In the genomic region with DNA sequence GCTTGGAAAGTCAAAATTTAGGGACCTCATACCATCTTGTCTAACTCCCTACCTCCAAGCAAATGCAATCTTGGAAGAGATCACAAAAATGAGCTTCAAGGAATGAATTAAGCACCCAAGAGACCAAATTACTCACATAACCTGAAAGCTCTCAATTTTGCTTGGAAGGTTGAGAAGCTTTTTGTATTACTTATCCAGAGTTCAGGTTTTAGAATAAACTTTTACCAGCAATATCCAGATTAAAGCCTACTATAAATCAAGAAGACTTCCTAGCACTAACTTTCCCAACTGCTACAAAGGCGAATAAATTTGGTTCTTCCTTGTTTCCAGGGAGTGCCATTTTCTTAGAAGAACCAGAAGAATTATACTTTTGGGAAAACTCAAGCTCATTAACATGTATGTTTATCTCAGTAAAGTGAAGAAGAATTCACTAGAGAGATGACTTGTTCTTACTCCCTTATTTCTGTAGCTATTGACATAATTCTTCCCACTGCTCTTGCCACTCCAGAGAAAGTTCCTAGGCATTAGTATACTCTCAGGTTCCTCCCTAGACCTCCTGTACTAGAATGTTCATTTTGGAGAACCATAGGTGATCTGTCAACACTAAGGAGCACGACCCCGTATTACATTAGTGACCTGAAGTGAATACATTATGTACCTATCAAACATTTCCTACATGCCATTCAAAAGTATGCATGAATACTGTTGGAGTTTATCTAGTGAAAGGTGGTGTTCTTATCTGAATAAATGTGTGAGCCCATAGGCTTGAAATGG, we compare ENCODE assay signal across 8 cellular contexts. TPM values are rescaled to one million over a fixed set of nuclear protein-coding genes. Genes with fewer than 3 reads are reported as not detected.
DNase-seq lines count a peak whose midpoint lies in the region; ATAC-seq and TF ChIP-seq lines count a peak whose summit lies in the region.

No MANE protein-coding gene starts in this region.

- intact Hi-C loops in natural killer cell (cut with micrococcal nuclease), result no loop called here

- H3K27ac ChIP-seq in KMS-11 (no peak overlapping the region; the same call in 1 of the 2 replicates), cingulate gyrus (ENCODE audit: low read depth, low read length) (peak overlapping the region; percentile 57)

- H3K4me2 ChIP-seq in KMS-11, result peak overlapping the region; percentile 94

- H3K9ac ChIP-seq in KMS-11, result no peak overlapping the region

- H4K20me1 ChIP-seq in KMS-11 (ENCODE audit: insufficient read depth), result peaks cover 68% of the 10 kb centered on the region

- DNase-seq in AG10803 (ENCODE audit: low read depth) (no peak), natural killer cell (no peak), NCI-H2081 treated with DMSO at 0.1 percent for 48 hours (lab: John Stamatoyannopoulos, UW) (no peak), GDM1 (lab: John Stamatoyannopoulos, UW) (no peak)

- no peaks in the 10 kb centered on the region for H3K9me3 Mint-ChIP-seq in natural killer cell

- peaks cover 80% of the 10 kb centered on the region for H3K79me2 ChIP-seq in KMS-11 (ENCODE audit: insufficient read depth, low read depth)

- H3K4me3 ChIP-seq in AG10803 (ENCODE audit: low read length), result peak overlapping the region; percentile 99
- H3K4me3 ChIP-seq in KMS-11 (IDR thresholded peaks at IDR 0.05; ENCODE audit: insufficient read depth, low read depth, low read length), result no peak overlapping the region

- peak overlapping the region; percentile 95 for H3K4me3 Mint-ChIP-seq in natural killer cell

- H3K27me3 ChIP-seq in KMS-11 (ENCODE audit: insufficient read depth, low read depth), result no peaks in the 10 kb centered on the region

- H3K36me3 Mint-ChIP-seq in natural killer cell, result no peaks in the 10 kb centered on the region

- peaks cover 30% of the 10 kb centered on the region; the same call in 1 of the 2 replicates for H3K36me3 ChIP-seq in KMS-11 (ENCODE audit: insufficient read depth)

- H2AFZ ChIP-seq in KMS-11 (ENCODE audit: low read depth), result no peak overlapping the region

- H3K27ac Mint-ChIP-seq in natural killer cell, result peak overlapping the region; percentile 97 to 100

- TF ChIP-seq CTCF in AG10803 (conservative IDR thresholded peaks at IDR 0.05; ENCODE audit: low read length) (no peak), KMS-11 (conservative IDR thresholded peaks at IDR 0.05; ENCODE audit: low read depth, low read length) (no peak), natural killer cell (IDR thresholded peaks at IDR 0.05) (no peak)

- H3K27me3 Mint-ChIP-seq in natural killer cell (ENCODE audit: low read depth in 2 of 2), result no peaks in the 10 kb centered on the region

- ATAC-seq in natural killer cell, result no peak
- ATAC-seq in HG02885 (IDR thresholded peaks at IDR 0.05; ENCODE audit: poor library complexity, unreplicated experiment), result no peak
- ATAC-seq in HG02870 (IDR thresholded peaks at IDR 0.05; ENCODE audit: unreplicated experiment), result no peak

- peaks cover 69% of the 10 kb centered on the region for H3K4me1 ChIP-seq in KMS-11 (ENCODE audit: low read depth, poor library complexity, severe bottlenecking)

- peaks cover 73 to 76% of the 10 kb centered on the region in 2 donors for H3K4me1 Mint-ChIP-seq in natural killer cell

RNA-seq across cellular contexts. Expression of a gene that starts 3.2 kb away (rescaled TPM):
- 100 to 1,000 TPM; 191 to 216 (median 192) TPM for total RNA-seq in natural killer cell

RNA-seq across cellular contexts. Expression of a gene that starts 18.0 kb away (rescaled TPM):
- total RNA-seq in natural killer cell, result under 1 TPM in 2 of 3 donors, not detected in 1; 0.21 to 0.65 TPM
